8 cellular contexts compared by ENCODE assay signal in the genomic region with DNA sequence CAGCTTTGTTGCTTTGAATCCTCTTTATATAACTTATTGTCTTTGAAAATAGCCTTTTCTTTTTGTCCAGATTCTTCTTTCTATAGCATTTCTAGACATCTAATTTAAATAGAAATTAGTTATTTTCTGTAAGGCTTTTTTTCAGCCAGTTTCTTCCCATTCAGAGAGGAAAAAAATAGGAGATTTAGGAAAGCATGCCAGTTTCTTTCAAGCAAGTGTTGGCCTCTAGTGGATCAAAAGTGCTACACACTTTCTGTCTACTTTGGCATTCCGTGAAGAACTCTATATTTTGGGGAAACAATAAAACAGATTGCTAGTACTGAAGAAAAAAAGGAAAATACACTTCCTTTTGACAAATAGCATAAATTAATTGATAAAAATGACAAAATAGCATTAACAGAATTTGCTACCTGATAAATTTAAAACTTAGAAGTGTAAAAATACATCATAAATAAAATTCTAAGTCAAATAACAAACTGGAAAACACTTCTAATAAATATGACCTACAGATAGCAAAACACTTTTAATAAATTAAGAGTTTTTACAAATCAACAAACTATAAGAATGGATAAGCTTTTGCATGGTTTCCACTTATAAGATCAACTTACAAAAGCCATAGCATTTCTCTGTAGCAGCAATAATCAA. TPM values are rescaled to one million over a fixed set of nuclear protein-coding genes. Genes with fewer than 3 reads are reported as not detected.
DNase-seq lines count a peak whose midpoint lies in the region; ATAC-seq, FAIRE-seq and TF ChIP-seq lines count a peak whose summit lies in the region.

No MANE protein-coding gene starts in this region.

- DNase-seq in GM10248 (ENCODE audit: extremely low spot score), result no peak
- DNase-seq in NCI-H1092 (lab: John Stamatoyannopoulos, UW), result peak; percentile 12
- no peak for DNase-seq in GM12878 (ENCODE audit: low read depth, low spot score)
- peak; percentile 67 for DNase-seq in mesenchymal stem cell
- no peak for DNase-seq in activated CD4-positive, alpha-beta memory T cell treated with anti-CD3 and anti-CD28 coated beads for 36 hours
- no peak for DNase-seq in small intestine
- no peak for DNase-seq in GM12891 (ENCODE audit: insufficient read length, low spot score)
- no peak for DNase-seq in iPS-NIHi11 (ENCODE audit: low spot score)

- WGBS in GM12878 (ENCODE audit: insufficient coverage, insufficient replicate concordance, low lambda C conversion rate, missing lambda C conversion rate), result 0% methylated on average over 1 of the region's 1 CpG
- WGBS in mesenchymal stem cell, result no CpG with 5 or more reads among the region's 1 CpG
- WGBS in small intestine, 3 donors, result 0 to 6% (median 2%) methylated on average over 1 of the region's 1 CpG

- BruUV-seq in GM12878 (replicated peaks; lab: Mats Ljungman, UMichigan), result no TSS peak

- no peaks in the 10 kb centered on the region for H3K9me3 Mint-ChIP-seq in activated CD4-positive, alpha-beta memory T cell treated with anti-CD3 and anti-CD28 coated beads for 36 hours

- H3K4me2 ChIP-seq in GM12878 (ENCODE audit: control insufficient read depth, insufficient read depth) (no peak overlapping the region), mesenchymal stem cell (ENCODE audit: low read length, poor library complexity, severe bottlenecking) (no peak overlapping the region)

- H3K79me2 ChIP-seq in GM12878 (ENCODE audit: control insufficient read depth, insufficient read depth, low read length), result no peaks in the 10 kb centered on the region

- CTCF ChIA-PET in GM10248 (lab: Yijun Ruan, JAX), result interaction anchor here (0.9 to 1.0 kb wide), 2 partner anchors 224 to 299 kb away, joined by 3 read pairs; no protein-coding TSS in a partner anchor
- CTCF ChIA-PET in GM12878 (lab: Yijun Ruan, JAX), result interaction anchor here (0.6 to 1.6 kb wide), 5 partner anchors 10 to 224 kb away, joined by 3 to 11 read pairs (median 3); partner anchors contain the start of gene EXO1
- CTCF ChIA-PET in activated CD4-positive, alpha-beta memory T cell treated with anti-CD3 and anti-CD28 coated beads for 36 hours (lab: Charles Lee), result interaction anchor here (0.7 kb wide), 1 partner anchor 81 kb away, joined by 3 read pairs; no protein-coding TSS in a partner anchor

- no peak overlapping the region for H3K4me3 ChIP-seq in GM12878
- no peak overlapping the region for H3K4me3 ChIP-seq in mesenchymal stem cell (ENCODE audit: insufficient read depth in 1 of 2, low read depth in 1 of 2, low read length in 2 of 2)
- H3K4me3 ChIP-seq in small intestine (ENCODE audit: low read depth in 1 of 2, low read length in 2 of 2), result no peak overlapping the region

- H3K4me1 Mint-ChIP-seq in activated CD4-positive, alpha-beta memory T cell treated with anti-CD3 and anti-CD28 coated beads for 36 hours (ENCODE audit: low read depth), result peaks cover 2% of the 10 kb centered on the region

- no peak overlapping the region for H2BK120ac ChIP-seq in mesenchymal stem cell (ENCODE audit: low read depth, low read length)

- peak; percentile 68 for TF ChIP-seq RAD21 in GM12878 (IDR thresholded peaks at IDR 0.05; ENCODE audit: insufficient read depth, low read depth, low read length)

- SMC1A ChIA-PET in GM12878 (lab: Charles Lee; ENCODE audit: uncharacterized antibody, unreplicated experiment), result interaction anchor here (0.6 to 2.2 kb wide), 2 partner anchors 24 to 331 kb away, joined by 3 to 4 read pairs; no protein-coding TSS in a partner anchor

- no peak overlapping the region for H3K18ac ChIP-seq in mesenchymal stem cell (ENCODE audit: low read depth in 1 of 2, low read length in 2 of 2)

- H2BK15ac ChIP-seq in mesenchymal stem cell (ENCODE audit: low read depth, poor library complexity, severe bottlenecking), result no peak overlapping the region

- no peaks in the 10 kb centered on the region for H3K9me3 ChIP-seq in GM12878 (replicated peaks; ENCODE audit: control insufficient read depth, insufficient read depth, low read length)
- no peaks in the 10 kb centered on the region for H3K9me3 ChIP-seq in mesenchymal stem cell (ENCODE audit: control insufficient read depth, low read length)
- no peaks in the 10 kb centered on the region for H3K9me3 ChIP-seq in small intestine (ENCODE audit: control insufficient read depth, low read depth)

- H3K14ac ChIP-seq in mesenchymal stem cell (ENCODE audit: low read length in 2 of 2), result no peak overlapping the region

- no peak overlapping the region for H3K4me3 Mint-ChIP-seq in activated CD4-positive, alpha-beta memory T cell treated with anti-CD3 and anti-CD28 coated beads for 36 hours

- H3K27me3 ChIP-seq in GM12878 (replicated peaks in 1 of 2; ENCODE audit: control insufficient read depth in 2 of 2, insufficient read depth in 2 of 2, low read length in 1 of 2), result no peaks in the 10 kb centered on the region
- no peaks in the 10 kb centered on the region for H3K27me3 ChIP-seq in mesenchymal stem cell (ENCODE audit: control insufficient read depth in 1 of 2, insufficient read depth in 1 of 2, low read length in 2 of 2)
- H3K27me3 ChIP-seq in small intestine (ENCODE audit: control insufficient read depth in 2 of 2, insufficient read depth in 2 of 2, low read length in 2 of 2), result no peaks in the 10 kb centered on the region

- intact Hi-C loops in GM12878 (cut with micrococcal nuclease; ENCODE audit: unreplicated experiment), result loop anchor here (2.0 kb wide), 1 partner anchor 224 kb away; no protein-coding TSS in a partner anchor
- intact Hi-C loops in activated CD4-positive, alpha-beta memory T cell treated with anti-CD3 and anti-CD28 coated beads for 36 hours (cut with micrococcal nuclease), result loop anchor here (1.0 kb wide), 1 partner anchor 304 kb away; no protein-coding TSS in a partner anchor

- H3K27ac Mint-ChIP-seq in activated CD4-positive, alpha-beta memory T cell treated with anti-CD3 and anti-CD28 coated beads for 36 hours, result no peak overlapping the region

- no peak overlapping the region for H2AK5ac ChIP-seq in mesenchymal stem cell (ENCODE audit: low read length, severe bottlenecking)

- no peak for TF ChIP-seq EP300 in GM12878 (IDR thresholded peaks at IDR 0.05; ENCODE audit: borderline replicate concordance in 1 of 2, control insufficient read depth in 1 of 2, low read depth in 2 of 2, low read length in 2 of 2)

- 0 out of 3 replicates have a peak, but pooled peaks have one; percentile 37 for ATAC-seq in GM12878

- H4K8ac ChIP-seq in mesenchymal stem cell (ENCODE audit: low read length), result no peak overlapping the region

- H3K4me1 ChIP-seq in GM12878 (ENCODE audit: control insufficient read depth, insufficient read depth, low read length) (peaks cover 10% of the 10 kb centered on the region; the same call in 1 of the 2 replicates), mesenchymal stem cell (ENCODE audit: control insufficient read depth, insufficient read depth, low read depth, low read length) (no peaks in the 10 kb centered on the region), small intestine (ENCODE audit: control insufficient read depth in 2 of 2, insufficient read depth in 1 of 2, low read depth in 1 of 2, low read length in 1 of 2) (no peaks in the 10 kb centered on the region)

- H3K23ac ChIP-seq in mesenchymal stem cell (ENCODE audit: low read length in 2 of 2), result no peak overlapping the region

- no peak overlapping the region for H3K9ac ChIP-seq in GM12878 (ENCODE audit: control insufficient read depth, insufficient read depth, low read length)
- H3K9ac ChIP-seq in mesenchymal stem cell (ENCODE audit: low read length), result peak overlapping the region; percentile 55

- peaks cover 8% of the 10 kb centered on the region for H3K27me3 Mint-ChIP-seq in activated CD4-positive, alpha-beta memory T cell treated with anti-CD3 and anti-CD28 coated beads for 36 hours

- TF ChIP-seq CTCF in GM10248 (IDR thresholded peaks at IDR 0.05; ENCODE audit: control extremely low read depth, extremely low read depth, low read depth, missing control alignments), result peak; percentile 41
- TF ChIP-seq CTCF in GM12878 (IDR thresholded peaks at IDR 0.05 in 2 of 3, conservative IDR thresholded peaks at IDR 0.05 in 1 of 3; ENCODE audit: control insufficient read depth in 2 of 3, extremely low read depth in 1 of 3, insufficient read depth in 1 of 3, low read depth in 3 of 3, low read length in 3 of 3), result peak; percentile 36 to 53 (median 47)

- H2AFZ ChIP-seq in GM12878 (ENCODE audit: control insufficient read depth, low read depth, low read length) (no peak overlapping the region), mesenchymal stem cell (ENCODE audit: low read depth, low read length) (no peak overlapping the region)

- no peak overlapping the region for H3K4ac ChIP-seq in mesenchymal stem cell (ENCODE audit: low read depth in 1 of 2, low read length in 2 of 2)

- no peaks in the 10 kb centered on the region for H3K36me3 Mint-ChIP-seq in activated CD4-positive, alpha-beta memory T cell treated with anti-CD3 and anti-CD28 coated beads for 36 hours

- no peaks in the 10 kb centered on the region for H3K79me1 ChIP-seq in mesenchymal stem cell (replicated peaks; ENCODE audit: low read length, poor library complexity, severe bottlenecking)

- RAD21 ChIA-PET in GM12878 (lab: Charles Lee; ENCODE audit: unreplicated experiment), result interaction anchor here (1.5 kb wide), 1 partner anchor 11 kb away, joined by 4 read pairs; no protein-coding TSS in a partner anchor

- POLR2A ChIA-PET in GM10248 (lab: Yijun Ruan, JAX), result no interaction called here
- POLR2A ChIA-PET in GM12878 (lab: Charles Lee), result no interaction called here
- POLR2A ChIA-PET in activated CD4-positive, alpha-beta memory T cell treated with anti-CD3 and anti-CD28 coated beads for 36 hours (lab: Charles Lee), result no interaction called here

- H3K27ac ChIP-seq in GM12878 (ENCODE audit: control insufficient read depth, insufficient read depth) (no peak overlapping the region), mesenchymal stem cell (ENCODE audit: low read length, poor library complexity, severe bottlenecking) (no peak overlapping the region), small intestine (ENCODE audit: low read depth in 1 of 2, low read length in 1 of 2) (no peak overlapping the region)

- in situ Hi-C loops in GM12878 (cut with MboI), result no loop called here

- FAIRE-seq in GM12878 (lab: Jason Lieb, UNC), result peak; percentile 7
- FAIRE-seq in small intestine (lab: Jason Lieb, UNC), result no peak
- FAIRE-seq in GM12891 (lab: Jason Lieb, UNC), result no peak

- no peak overlapping the region for H2BK5ac ChIP-seq in mesenchymal stem cell (ENCODE audit: low read depth, low read length, poor library complexity, severe bottlenecking)

- H4K20me1 ChIP-seq in GM12878 (ENCODE audit: control insufficient read depth, insufficient read depth), result no peaks in the 10 kb centered on the region

- no peaks in the 10 kb centered on the region for H3K36me3 ChIP-seq in GM12878 (ENCODE audit: control insufficient read depth in 2 of 2, insufficient read depth in 2 of 2, low read length in 1 of 2)
- no peaks in the 10 kb centered on the region for H3K36me3 ChIP-seq in mesenchymal stem cell (ENCODE audit: control insufficient read depth in 1 of 2, insufficient read depth in 2 of 2, low read depth in 1 of 2, low read length in 2 of 2)
- H3K36me3 ChIP-seq in small intestine (ENCODE audit: control insufficient read depth in 2 of 2, insufficient read depth in 2 of 2, low read length in 2 of 2), result no peaks in the 10 kb centered on the region

- H2BK12ac ChIP-seq in mesenchymal stem cell (ENCODE audit: low read length in 2 of 2), result no peak overlapping the region

- H4K91ac ChIP-seq in mesenchymal stem cell (ENCODE audit: low read length), result no peak overlapping the region

- TF ChIP-seq POLR2A in GM12878 (IDR thresholded peaks at IDR 0.05; ENCODE audit: low read depth, low read length) (no peak), GM12891 (IDR thresholded peaks at IDR 0.05; ENCODE audit: low read depth, low read length) (no peak)

RNA-seq across cellular contexts. Expression of gene EXO1, which starts 13.1 kb away (rescaled TPM):
- total RNA-seq in GM12878 (2013; cell fraction: nucleolus; rRNA removed), result 15.9 and 17.8 TPM in 2 replicates
- 26.5 and 27.6 TPM in 2 replicates for total RNA-seq in GM12878 (2014; rRNA removed)
- 36.8 and 40.4 TPM in 2 replicates for total RNA-seq in GM12878 (2014; rRNA removed; fragmentation: Illumina TruSeq; extraction: Trizol)
- 30.4 and 35.0 TPM in 2 replicates for total RNA-seq in GM12878 (2021)
- polyA plus RNA-seq in GM12878 (2011; ENCODE audit: low read depth), result 11.2 TPM
- 18.0 and 24.4 TPM in 2 replicates for polyA plus RNA-seq in GM12878 (2011; rRNA removed)
- polyA plus RNA-seq in GM12878 (2011; cell fraction: cytosol; rRNA removed), result 9.2 and 9.7 TPM in 2 replicates
- 9.8 and 13.4 TPM in 2 replicates for polyA plus RNA-seq in GM12878 (2011; cell fraction: nucleus; rRNA removed)
- 10.8 and 13.4 TPM in 2 replicates for polyA plus RNA-seq in GM12878 (2012)
- polyA plus RNA-seq in GM12878 (2014; fragmentation: Illumina TruSeq; extraction: Trizol), result 33.7 and 40.0 TPM in 2 replicates
- 10 to 100 TPM in 1 of 2 experiments, 1 to 10 TPM in 1; 8.7 to 17.6 TPM for polyA plus RNA-seq in GM12878 (2014; fragmentation: Nextera tagmentation; extraction: Ambion mirVana)
- polyA plus RNA-seq in GM12878 (2014; rRNA removed), result 20.6 and 22.4 TPM in 2 replicates
- 10 to 100 TPM; 37.5 to 43.4 TPM for polyA plus RNA-seq in GM12878 (2016; fragmentation: Nextera tagmentation; extraction: Ambion mirVana)
- polyA minus RNA-seq in GM12878 (2011; rRNA and poly(A)+ RNA removed), result 13.9 and 22.9 TPM in 2 replicates
- 10.3 and 11.6 TPM in 2 replicates for polyA minus RNA-seq in GM12878 (2011; cell fraction: cytosol; rRNA and poly(A)+ RNA removed)
- 9.2 and 16.7 TPM in 2 replicates for polyA minus RNA-seq in GM12878 (2011; cell fraction: nucleus; rRNA and poly(A)+ RNA removed)
- 2.1 TPM for polyA plus RNA-seq in mesenchymal stem cell (2013, experiment 1 of 2)
- polyA plus RNA-seq in mesenchymal stem cell (2013, experiment 2 of 2), result 1.7 TPM
- total RNA-seq in activated CD4-positive, alpha-beta memory T cell treated with anti-CD3 and anti-CD28 coated beads for 36 hours, result 10 to 100 TPM; 44.3 to 50.0 TPM
- 1 to 10 TPM in 1 of 3 donors, under 1 TPM in 1, not detected in 1; 0.27 to 3.4 TPM for polyA plus RNA-seq in small intestine
- polyA plus RNA-seq in GM12891 (2012; ENCODE audit: low read depth, missing spikeins), result 13.8 TPM

Comparison
In these comparisons a context has a peak if more than half of its experiments do, and no peak if none do; other contexts are left out.
1. DNase-seq: peak in NCI-H1092 (single experiment) and mesenchymal stem cell (single experiment); none in GM10248 (single experiment), GM12878 (single experiment), activated CD4-positive, alpha-beta memory T cell treated with anti-CD3 and anti-CD28 coated beads for 36 hours (single experiment), small intestine (single experiment), GM12891 (single experiment) and iPS-NIHi11 (single experiment).